In genomic region chr13:112606125-112607001, GRCh38 we compare ENCODE assay signal across 8 cellular contexts. TPM values are rescaled to one million over a fixed set of nuclear protein-coding genes. Genes with fewer than 3 reads are reported as not detected.
DNase-seq lines count a peak whose midpoint lies in the region; ATAC-seq and TF ChIP-seq lines count a peak whose summit lies in the region.

No MANE protein-coding gene starts in this region.

- CTCF ChIA-PET in activated CD4-positive, alpha-beta T cell treated with anti-CD3 and anti-CD28 coated beads for 36 hours (lab: Charles Lee): interaction anchor here (0.6 to 4.3 kb wide), 22 partner anchors 9 to 1539 kb away, joined by 3 to 32 read pairs (median 3); partner anchors contain the start of gene TUBGCP3

- H3K4me3 ChIP-seq in AG10803 (ENCODE audit: low read length): peak overlapping the region; percentile 70

- H3K27ac Mint-ChIP-seq in activated CD4-positive, alpha-beta T cell treated with anti-CD3 and anti-CD28 coated beads for 36 hours: peak overlapping the region; percentile 38

- peaks cover 7% of the 10 kb centered on the region for H3K4me1 Mint-ChIP-seq in activated CD4-positive, alpha-beta T cell treated with anti-CD3 and anti-CD28 coated beads for 36 hours

- DNase-seq in AG10803 (ENCODE audit: low read depth) (peak; percentile 83), NCI-H226 (peak; percentile 82), left colon (peak; percentile 92 to 94)
- peak; percentile 94 for DNase-seq in activated CD4-positive, alpha-beta T cell treated with anti-CD3 and anti-CD28 coated beads for 36 hours
- DNase-seq in stimulated activated CD4-positive, alpha-beta T cell treated with anti-CD3 and anti-CD28 coated beads, Interleukin-1b, Interleukin-23, amount 100 ng/mL, for 24 hours (ENCODE audit: low read depth in 4 of 4, low spot score in 1 of 4): peak; percentile 72 to 91 (median 80)

- TF ChIP-seq CTCF in AG10803 (conservative IDR thresholded peaks at IDR 0.05; ENCODE audit: low read length): peak; percentile 69

- H3K36me3 Mint-ChIP-seq in activated CD4-positive, alpha-beta T cell treated with anti-CD3 and anti-CD28 coated beads for 36 hours (ENCODE audit: low read depth): no peaks in the 10 kb centered on the region

- H3K4me3 Mint-ChIP-seq in activated CD4-positive, alpha-beta T cell treated with anti-CD3 and anti-CD28 coated beads for 36 hours: peak overlapping the region; percentile 69

- ATAC-seq in GM18907 (IDR thresholded peaks at IDR 0.05; ENCODE audit: unreplicated experiment) (peak; percentile 99), HG03159 (IDR thresholded peaks at IDR 0.05; ENCODE audit: unreplicated experiment) (peak; percentile 99), left colon (peak; percentile 100)
- peak; percentile 100 for ATAC-seq in activated CD4-positive, alpha-beta T cell treated with anti-CD3 and anti-CD28 coated beads for 36 hours

- POLR2A ChIA-PET in activated CD4-positive, alpha-beta T cell treated with anti-CD3 and anti-CD28 coated beads for 36 hours (lab: Charles Lee): interaction anchor here (0.7 to 1.0 kb wide), 2 partner anchors 26 to 544 kb away, joined by 3 to 5 read pairs; no protein-coding TSS in a partner anchor

- H3K27me3 Mint-ChIP-seq in activated CD4-positive, alpha-beta T cell treated with anti-CD3 and anti-CD28 coated beads for 36 hours: peaks cover 14% of the 10 kb centered on the region

- H3K27ac ChIP-seq in cingulate gyrus (ENCODE audit: low read depth, low read length): peak overlapping the region; percentile 25

- intact Hi-C loops in activated CD4-positive, alpha-beta T cell treated with anti-CD3 and anti-CD28 coated beads for 36 hours (cut with DNase I, micrococcal nuclease): loop anchor here (1.0 to 10.0 kb wide), 5 partner anchors 18 to 1132 kb away; partner anchors contain the start of gene TUBGCP3 (in 2 of the 2)
- intact Hi-C loops in left colon (cut with DNase I, micrococcal nuclease): no loop called here

- H3K9me3 Mint-ChIP-seq in activated CD4-positive, alpha-beta T cell treated with anti-CD3 and anti-CD28 coated beads for 36 hours (ENCODE audit: low read depth): no peaks in the 10 kb centered on the region

RNA-seq across cellular contexts. Expression of gene TUBGCP3, which starts 18.4 kb away (rescaled TPM):
- 10 to 100 TPM; 57.2 to 60.5 TPM for total RNA-seq in activated CD4-positive, alpha-beta T cell treated with anti-CD3 and anti-CD28 coated beads for 36 hours
- total RNA-seq in left colon: 10 to 100 TPM; 21.5 to 27.3 TPM

Comparison
In these comparisons a context has a peak if more than half of its experiments do, and no peak if none do; other contexts are left out.
1. Peak in every context shown above with its lines: DNase-seq, ATAC-seq, H3K4me3 ChIP-seq and H3K27ac ChIP-seq.
2. intact Hi-C loops: an anchor here in activated CD4-positive, alpha-beta T cell treated with anti-CD3 and anti-CD28 coated beads for 36 hours (1.0 to 10.0 kb wide); none called in left colon.